In the genomic region with DNA sequence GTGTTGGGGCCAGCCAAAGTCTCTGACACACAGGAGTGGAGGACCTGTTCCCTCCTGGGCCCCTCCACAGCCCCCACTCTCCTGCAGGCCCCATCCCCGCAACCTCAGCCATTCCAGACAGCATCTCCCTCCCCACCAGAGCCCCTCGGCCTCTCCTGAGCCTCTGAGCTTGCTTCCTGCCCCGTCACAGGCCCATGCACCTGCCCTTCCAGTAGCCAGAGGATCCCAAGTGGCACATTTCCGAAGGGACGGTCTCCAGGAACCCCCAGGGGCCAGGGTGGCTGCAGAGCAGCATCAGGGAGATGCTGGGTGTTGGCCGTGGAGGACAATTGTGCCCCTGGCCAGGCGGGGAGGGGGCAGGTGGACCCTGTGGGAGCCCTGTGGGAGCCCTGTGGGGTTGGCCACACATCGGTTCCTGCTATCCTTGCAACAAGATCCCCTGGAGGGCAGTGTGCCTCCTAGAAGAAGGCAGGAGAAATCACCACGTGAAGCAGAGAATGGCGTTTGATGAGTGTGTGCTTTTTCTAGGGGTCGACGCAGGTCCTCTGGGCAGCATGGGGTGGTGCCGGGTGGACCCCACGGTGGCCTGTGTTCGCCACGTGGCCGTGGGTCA, we compare ENCODE assay signal across 14 cellular contexts. TPM values are rescaled to one million over a fixed set of nuclear protein-coding genes. Genes with fewer than 3 reads are reported as not detected.
DNase-seq lines count a peak whose midpoint lies in the region; ATAC-seq and TF ChIP-seq lines count a peak whose summit lies in the region.
"Had no signal": no experiment of that assay in that cellular context is flagged by ENCODE, and none has a peak within 500 bp of the region (broad histone marks: within the 10 kb centered on the region; RNA-seq: fewer than 3 reads in every experiment).

No MANE protein-coding gene starts in this region.

- H3K4me3 ChIP-seq in RWPE2 (ENCODE audit: severe bottlenecking) (no peak overlapping the region), dorsolateral prefrontal cortex (peak overlapping the region in 4 of 59 donors; percentile 4 to 24 (median 8)), transverse colon (no peak overlapping the region)
- H3K4me3 ChIP-seq: K562 had no signal

- in situ Hi-C loops in transverse colon (cut with MboI; ENCODE audit: low pct_ligation_motif_present in 1 of 4, low pct_unique_long_range_greater_than_20kb in 1 of 4, low sequenced_read_pairs in 3 of 4): loop anchor here in 1 of 4 donors (25.0 kb wide), 1 partner anchor 432 kb away; a partner anchor contains a TSS

- ATAC-seq in RWPE2 (ENCODE audit: low read depth): peak; percentile 11; the same call in 2 of the 3 replicates
- ATAC-seq: K562 had no signal

- H3K27ac ChIP-seq in RWPE2 (ENCODE audit: poor library complexity, severe bottlenecking) (peak overlapping the region; percentile 92), dorsolateral prefrontal cortex (peak overlapping the region; percentile 88 to 98 (median 96)), transverse colon (peak overlapping the region; percentile 75 to 82 (median 77))
- H3K27ac ChIP-seq: parathyroid adenoma had no signal

- H3K36me3 ChIP-seq in RWPE2 (ENCODE audit: low read depth) (peaks cover 93% of the 10 kb centered on the region), transverse colon (peaks cover 0 to 2% (median 0%) of the 10 kb centered on the region in 4 donors)

- 66% methylated on average over 17 of the region's 17 CpGs; no CpG with 5 or more reads in 1 of the 2 donors for WGBS in transverse colon (ENCODE audit: low coverage in 1 of 2), 2 donors

- no peak for TF ChIP-seq EP300 in transverse colon (IDR thresholded peaks at IDR 0.05; ENCODE audit: low read depth)

- DNase-seq in RWPE2 (ENCODE audit: low spot score): no peak
- DNase-seq in dorsolateral prefrontal cortex: no peak
- DNase-seq in myocyte (ENCODE audit: low read depth): peak; percentile 71
- DNase-seq in transverse colon: no peak
- DNase-seq in stimulated activated naive CD4-positive, alpha-beta T cell (lab: John Stamatoyannopoulos, UW): no peak
- DNase-seq in RKO (ENCODE audit: low spot score): no peak
- no peak for DNase-seq in NCI-H2196 treated with DMSO at 0.1 percent for 48 hours (lab: John Stamatoyannopoulos, UW; ENCODE audit: unreplicated experiment)
- DNase-seq: activated effector memory CD4-positive, alpha-beta T cell treated with Interleukin-2 at 50 U/mL for 16 hours; DMS53; endodermal cell; immature natural killer cell; NCI-H2171 treated with DMSO at 0.1 percent for 48 hours had no signal

- TF ChIP-seq CTCF in RWPE2 (IDR thresholded peaks at IDR 0.05; ENCODE audit: poor library complexity, severe bottlenecking): no peak
- TF ChIP-seq CTCF in dorsolateral prefrontal cortex (IDR thresholded peaks at IDR 0.05 in 54 of 56, conservative IDR thresholded peaks at IDR 0.05 in 2 of 56; ENCODE audit: low read depth in 1 of 56, partially characterized antibody in 56 of 56): no peak
- TF ChIP-seq CTCF in transverse colon (IDR thresholded peaks at IDR 0.05): no peak

- H3K4me1 ChIP-seq in RWPE2 (ENCODE audit: insufficient read depth, poor library complexity, severe bottlenecking) (peaks cover 47% of the 10 kb centered on the region), transverse colon (peaks cover 54 to 70% (median 58%) of the 10 kb centered on the region in 4 donors)
- H3K4me1 ChIP-seq: parathyroid adenoma had no signal

- H3K27me3 ChIP-seq in RWPE2 (ENCODE audit: insufficient read depth, poor library complexity, severe bottlenecking) (no peaks in the 10 kb centered on the region), dorsolateral prefrontal cortex (no peaks in the 10 kb centered on the region), transverse colon (no peaks in the 10 kb centered on the region)

- H3K9me3 ChIP-seq in RWPE2 (ENCODE audit: severe bottlenecking): no peaks in the 10 kb centered on the region
- H3K9me3 ChIP-seq in transverse colon: no peaks in the 10 kb centered on the region

- intact Hi-C loops in dorsolateral prefrontal cortex (cut with DNase I): loop anchor here in 1 of 2 donors (5.0 kb wide), 1 partner anchor 33 kb away; no protein-coding TSS in a partner anchor
- intact Hi-C loops in transverse colon (cut with DNase I; ENCODE audit: low total_unique reads): no loop called here

- no peak for TF ChIP-seq POLR2A in transverse colon (IDR thresholded peaks at IDR 0.05)

RNA-seq across cellular contexts. Expression of a gene that starts 45.3 kb away (rescaled TPM):
- total RNA-seq in dorsolateral prefrontal cortex: 10 to 100 TPM; 13.9 to 53.9 (median 22.6) TPM
- 17.5 and 26.3 TPM in 2 replicates for total RNA-seq in myocyte
- polyA plus RNA-seq in myocyte (2012): 7.7 TPM
- total RNA-seq in transverse colon: 10 to 100 TPM; 52.0 to 88.1 (median 74.7) TPM
